25 cellular contexts compared by ENCODE assay signal in genomic region chr22:36224245-36224644, GRCh38. TPM values are rescaled to one million over a fixed set of nuclear protein-coding genes. Genes with fewer than 3 reads are reported as not detected.
DNase-seq lines count a peak whose midpoint lies in the region; ATAC-seq and TF ChIP-seq lines count a peak whose summit lies in the region.
"Had no signal": no experiment of that assay in that cellular context is flagged by ENCODE, and none has a peak within 500 bp of the region (broad histone marks: within the 10 kb centered on the region; RNA-seq: fewer than 3 reads in every experiment).

No MANE protein-coding gene starts in this region.

- WGBS in hepatocyte (ENCODE audit: low lambda C conversion rate, missing lambda C conversion rate) = 90% methylated on average over 4 of the region's 4 CpGs

- no peak for TF ChIP-seq CTCF in PC-3 (conservative IDR thresholded peaks at IDR 0.05; ENCODE audit: low read depth, low read length)
- TF ChIP-seq CTCF in hepatocyte (IDR thresholded peaks at IDR 0.05; ENCODE audit: poor library complexity) = no peak

- DNase-seq in DMS53 (lab: John Stamatoyannopoulos, UW) (peak; percentile 4), DMS53 treated with DMSO at 0.1 percent for 48 hours (lab: John Stamatoyannopoulos, UW; ENCODE audit: unreplicated experiment) (no peak), PC-3 (peak; percentile 12), islet precursor cell (peak; percentile 54), NOMO-1 treated with DMSO at 0.1 percent for 48 hours (lab: John Stamatoyannopoulos, UW; ENCODE audit: unreplicated experiment) (no peak), hepatocyte (ENCODE audit: low spot score) (no peak), RKO (ENCODE audit: low spot score) (no peak)
- DNase-seq: ACHN; CD4-positive, alpha-beta T cell; COR-L47; DND-41; Kasumi-1; MG63; NCI-H1417 treated with DMSO at 0.1 percent for 48 hours; NCI-H187; NCI-H446; NCI-H526; RPMI8226; SHP77 treated with DMSO at 0.1 percent for 48 hours had no signal

- H4K20me1 ChIP-seq in PC-3 (ENCODE audit: low read length) = no peaks in the 10 kb centered on the region
- H4K20me1 ChIP-seq in hepatocyte (ENCODE audit: insufficient read depth, poor library complexity, severe bottlenecking) = no peaks in the 10 kb centered on the region
- H4K20me1 ChIP-seq: BLaER1 had no signal

- no peaks in the 10 kb centered on the region for H3F3A ChIP-seq in PC-3 (ENCODE audit: low read length, unreplicated experiment)

- H3K79me2 ChIP-seq in PC-3 (ENCODE audit: low read length) (no peaks in the 10 kb centered on the region), hepatocyte (no peaks in the 10 kb centered on the region)

- H2AFZ ChIP-seq in PC-3 (ENCODE audit: low read length) = no peak overlapping the region
- no peak overlapping the region for H2AFZ ChIP-seq in hepatocyte
- H2AFZ ChIP-seq: GM23338 had no signal

- H3K4me2 ChIP-seq in PC-3 (ENCODE audit: low read length) (no peak overlapping the region), hepatocyte (no peak overlapping the region)
- H3K4me2 ChIP-seq: BLaER1, GM23338 had no signal

- H3K36me3 ChIP-seq in PC-3 (ENCODE audit: low read depth, low read length) (no peaks in the 10 kb centered on the region), skeletal muscle tissue (ENCODE audit: control insufficient read depth in 3 of 3, insufficient read depth in 3 of 3, low read length in 3 of 3) (peaks cover 13 to 19% (median 15%) of the 10 kb centered on the region in 3 donors), hepatocyte (replicated peaks; ENCODE audit: insufficient read depth, low read depth) (no peaks in the 10 kb centered on the region)
- H3K36me3 ChIP-seq: HAP-1 had no signal

- H3K27ac ChIP-seq in PC-3 (ENCODE audit: low read length) = no peak overlapping the region
- peak overlapping the region; percentile 80 for H3K27ac ChIP-seq in skeletal muscle tissue (ENCODE audit: low read depth, low read length)
- no peak overlapping the region for H3K27ac ChIP-seq in hepatocyte
- H3K27ac ChIP-seq: 22Rv1, BLaER1 had no signal

- H3K27me3 ChIP-seq in PC-3 (ENCODE audit: low read length) (no peaks in the 10 kb centered on the region), skeletal muscle tissue (ENCODE audit: control insufficient read depth in 3 of 3, insufficient read depth in 3 of 3, low read length in 3 of 3) (no peaks in the 10 kb centered on the region), hepatocyte (no peaks in the 10 kb centered on the region)
- H3K27me3 ChIP-seq: BLaER1, MG63 had no signal

- H3K4me3 ChIP-seq in PC-3 (ENCODE audit: low read length) = no peak overlapping the region
- no peak overlapping the region for H3K4me3 ChIP-seq in skeletal muscle tissue (ENCODE audit: low read length in 3 of 3)
- no peak overlapping the region for H3K4me3 ChIP-seq in hepatocyte
- H3K4me3 ChIP-seq: BLaER1, GM12878, GM23338, HAP-1, MG63 had no signal

- POLR2A ChIA-PET in PC-3 (lab: Charles Lee; ENCODE audit: unreplicated experiment) = no interaction called here

- H3K9me3 ChIP-seq in PC-3 (ENCODE audit: low read length) (no peaks in the 10 kb centered on the region), skeletal muscle tissue (ENCODE audit: control insufficient read depth in 3 of 3, low read length in 3 of 3) (no peaks in the 10 kb centered on the region), hepatocyte (ENCODE audit: low read depth) (no peaks in the 10 kb centered on the region)
- H3K9me3 ChIP-seq: BLaER1, HAP-1, MG63 had no signal

- H3K4me1 ChIP-seq in PC-3 (ENCODE audit: insufficient read depth, low read length) = no peaks in the 10 kb centered on the region
- peaks cover 25 to 45% (median 31%) of the 10 kb centered on the region in 3 donors for H3K4me1 ChIP-seq in skeletal muscle tissue (ENCODE audit: control insufficient read depth in 3 of 3, insufficient read depth in 3 of 3, low read length in 3 of 3)
- H3K4me1 ChIP-seq in hepatocyte (ENCODE audit: insufficient read depth) = no peaks in the 10 kb centered on the region
- H3K4me1 ChIP-seq: HAP-1 had no signal

- no TSS peak for BruUV-seq in PC-3 (replicated peaks; lab: Mats Ljungman, UMichigan)

- ATAC-seq in PC-3 = no peak
- ATAC-seq: GM12878, GM23338 had no signal

- H3K9ac ChIP-seq in PC-3 (ENCODE audit: low read length) = no peak overlapping the region
- no peak overlapping the region for H3K9ac ChIP-seq in skeletal muscle tissue (ENCODE audit: low read depth in 1 of 3, low read length in 3 of 3)
- H3K9ac ChIP-seq: BLaER1 had no signal

- CTCF ChIA-PET in PC-3 (lab: Charles Lee) = no interaction called here

- H3K9me2 ChIP-seq in PC-3 (replicated peaks; ENCODE audit: low read length) (no peaks in the 10 kb centered on the region), hepatocyte (replicated peaks; ENCODE audit: insufficient read depth) (no peaks in the 10 kb centered on the region)

- intact Hi-C loops in PC-3 (cut with micrococcal nuclease) = loop anchor here (5.0 kb wide), 1 partner anchor 72 kb away; no protein-coding TSS in a partner anchor

RNA-seq across cellular contexts. Expression of gene APOL2, which starts 15.1 kb away (rescaled TPM):
- 9.7 and 15.7 TPM in 2 replicates for total RNA-seq in PC-3 (2014; rRNA removed)
- 21.4 TPM for total RNA-seq in skeletal muscle tissue
- 32.3 and 34.8 TPM in 2 replicates for total RNA-seq in hepatocyte
- polyA plus RNA-seq in hepatocyte = 19.5 and 23.9 TPM in 2 replicates

RNA-seq across cellular contexts. Expression of gene APOL4, which starts 22.6 kb away (rescaled TPM):
- total RNA-seq in PC-3 (2014; rRNA removed) (0.04 TPM in 1 of 2 replicates, not detected in the other), skeletal muscle tissue (21.4 TPM), hepatocyte (1.0 and 2.8 TPM in 2 replicates)
- 0.97 and 1.5 TPM in 2 replicates for polyA plus RNA-seq in hepatocyte
- total RNA-seq: CD4-positive, alpha-beta T cell; GM12878; GM23338 had no signal
- polyA plus RNA-seq: GM23338 had no signal

RNA-seq across cellular contexts. Expression of gene APOL1, which starts 28.7 kb away (rescaled TPM):
- total RNA-seq in PC-3 (2014; rRNA removed) (0.52 TPM in 1 of 2 replicates, not detected in the other), skeletal muscle tissue (4.7 TPM), hepatocyte (6.2 and 7.3 TPM in 2 replicates)
- polyA plus RNA-seq in hepatocyte = 6.4 and 6.8 TPM in 2 replicates
- total RNA-seq: GM23338 had no signal

Comparison
In these comparisons a context has a peak if more than half of its experiments do, and no peak if none do; other contexts are left out.
1. DNase-seq: peak in DMS53 (single experiment), PC-3 (single experiment) and islet precursor cell (single experiment); none in DMS53 treated with DMSO at 0.1 percent for 48 hours (single experiment), NOMO-1 treated with DMSO at 0.1 percent for 48 hours (single experiment), hepatocyte (single experiment) and RKO (single experiment).